In genomic region chr2:87538268-87538667, GRCh38 we compare ENCODE assay signal across 7 cellular contexts.
DNase-seq lines count a peak whose midpoint lies in the region; ATAC-seq and TF ChIP-seq lines count a peak whose summit lies in the region.
"Not testable (repeated sequence)": the region's sequence is repeated elsewhere in the genome, so short reads cannot be mapped to it uniquely, and the experiment has no call there.

No MANE protein-coding gene starts in this region.

- intact Hi-C loops in activated CD4-positive, alpha-beta T cell treated with anti-CD3 and anti-CD28 coated beads for 36 hours (cut with DNase I, micrococcal nuclease) = not testable (repeated sequence)

- not testable (repeated sequence) for H4K20me1 ChIP-seq in DND-41 (ENCODE audit: insufficient read depth, low read length)

- H3K9ac ChIP-seq in DND-41 (ENCODE audit: low read depth, low read length) = not testable (repeated sequence)

- peak; percentile 81 for ATAC-seq in DND-41 (ENCODE audit: insufficient read depth, low read depth)
- peak; percentile 78 for ATAC-seq in activated CD4-positive, alpha-beta T cell treated with anti-CD3 and anti-CD28 coated beads for 36 hours
- ATAC-seq in activated CD8-positive, alpha-beta memory T cell treated with anti-CD3 and anti-CD28 coated beads, Interleukin-2, amount 10 ng/mL, durations not matched to agents 7 days and 5 days = peak; percentile 38
- peak; percentile 84 to 89 for ATAC-seq in activated naive CD4-positive, alpha-beta T cell treated with anti-CD3 and anti-CD28 coated beads, Interleukin-2, amount 50 U/mL, for 72 hours
- ATAC-seq in effector memory CD8-positive, alpha-beta T cell (replicated peaks) = peak; percentile 63
- peak; percentile 82 to 87 for ATAC-seq in naive thymus-derived CD8-positive, alpha-beta T cell
- ATAC-seq in stimulated activated naive CD8-positive, alpha-beta T cell treated with anti-CD3 and anti-CD28 coated beads, Interleukin-15, amount 100 ng/mL, for 72 hours = peak; percentile 64

- POLR2A ChIA-PET in activated CD4-positive, alpha-beta T cell treated with anti-CD3 and anti-CD28 coated beads for 36 hours (lab: Charles Lee); naive thymus-derived CD8-positive, alpha-beta T cell (lab: Charles Lee): not testable (repeated sequence)

- not testable (repeated sequence) for H3K27me3 ChIP-seq in DND-41 (ENCODE audit: insufficient read depth, low read length, poor library complexity)

- H3K27ac ChIP-seq in DND-41 (ENCODE audit: low read length) = not testable (repeated sequence)

- H3K4me1 Mint-ChIP-seq in activated CD4-positive, alpha-beta T cell treated with anti-CD3 and anti-CD28 coated beads for 36 hours = peaks cover 17% of the 10 kb centered on the region
- not testable (repeated sequence) for H3K4me1 Mint-ChIP-seq in activated CD8-positive, alpha-beta memory T cell treated with anti-CD3 and anti-CD28 coated beads, Interleukin-2, amount 10 ng/mL, durations not matched to agents 7 days and 5 days; effector memory CD8-positive, alpha-beta T cell (ENCODE audit: low read depth in 2 of 2); stimulated activated naive CD8-positive, alpha-beta T cell treated with anti-CD3 and anti-CD28 coated beads, Interleukin-15, amount 100 ng/mL, for 72 hours
- H3K4me1 Mint-ChIP-seq in naive thymus-derived CD8-positive, alpha-beta T cell = peaks cover 0 to 22% (median 8%) of the 10 kb centered on the region in 4 donors

- H3K79me2 ChIP-seq in DND-41 (ENCODE audit: insufficient read depth, low read length) = not testable (repeated sequence)

- not testable (repeated sequence) for H3K9me3 Mint-ChIP-seq in activated CD4-positive, alpha-beta T cell treated with anti-CD3 and anti-CD28 coated beads for 36 hours (ENCODE audit: low read depth); activated CD8-positive, alpha-beta memory T cell treated with anti-CD3 and anti-CD28 coated beads, Interleukin-2, amount 10 ng/mL, durations not matched to agents 7 days and 5 days (ENCODE audit: low read depth); activated naive CD4-positive, alpha-beta T cell treated with anti-CD3 and anti-CD28 coated beads, Interleukin-2, amount 50 U/mL, for 72 hours; effector memory CD8-positive, alpha-beta T cell; naive thymus-derived CD8-positive, alpha-beta T cell; stimulated activated naive CD8-positive, alpha-beta T cell treated with anti-CD3 and anti-CD28 coated beads, Interleukin-15, amount 100 ng/mL, for 72 hours

- H3K36me3 ChIP-seq in DND-41 (ENCODE audit: insufficient read depth, low read length) = not testable (repeated sequence)

- H3K27ac Mint-ChIP-seq in activated CD4-positive, alpha-beta T cell treated with anti-CD3 and anti-CD28 coated beads for 36 hours; activated CD8-positive, alpha-beta memory T cell treated with anti-CD3 and anti-CD28 coated beads, Interleukin-2, amount 10 ng/mL, durations not matched to agents 7 days and 5 days; activated naive CD4-positive, alpha-beta T cell treated with anti-CD3 and anti-CD28 coated beads, Interleukin-2, amount 50 U/mL, for 72 hours; effector memory CD8-positive, alpha-beta T cell; stimulated activated naive CD8-positive, alpha-beta T cell treated with anti-CD3 and anti-CD28 coated beads, Interleukin-15, amount 100 ng/mL, for 72 hours: not testable (repeated sequence)
- peak overlapping the region in 1 of 10 donors; percentile 70 for H3K27ac Mint-ChIP-seq in naive thymus-derived CD8-positive, alpha-beta T cell

- not testable (repeated sequence) for H3K36me3 Mint-ChIP-seq in activated CD4-positive, alpha-beta T cell treated with anti-CD3 and anti-CD28 coated beads for 36 hours (ENCODE audit: low read depth); activated CD8-positive, alpha-beta memory T cell treated with anti-CD3 and anti-CD28 coated beads, Interleukin-2, amount 10 ng/mL, durations not matched to agents 7 days and 5 days; activated naive CD4-positive, alpha-beta T cell treated with anti-CD3 and anti-CD28 coated beads, Interleukin-2, amount 50 U/mL, for 72 hours; effector memory CD8-positive, alpha-beta T cell (ENCODE audit: insufficient read depth); naive thymus-derived CD8-positive, alpha-beta T cell

- not testable (repeated sequence) for DNase-seq in DND-41; activated CD4-positive, alpha-beta T cell treated with anti-CD3 and anti-CD28 coated beads for 36 hours; activated CD8-positive, alpha-beta memory T cell treated with anti-CD3 and anti-CD28 coated beads, Interleukin-2, amount 10 ng/mL, durations not matched to agents 7 days and 5 days; activated naive CD4-positive, alpha-beta T cell treated with anti-CD3 and anti-CD28 coated beads, Interleukin-2, amount 50 U/mL, for 72 hours (ENCODE audit: low spot score in 2 of 2); effector memory CD8-positive, alpha-beta T cell; naive thymus-derived CD8-positive, alpha-beta T cell; stimulated activated naive CD8-positive, alpha-beta T cell treated with anti-CD3 and anti-CD28 coated beads, Interleukin-15, amount 100 ng/mL, for 72 hours

- not testable (repeated sequence) for H2AFZ ChIP-seq in DND-41 (ENCODE audit: low read depth, low read length)

- not testable (repeated sequence) for H3K4me3 Mint-ChIP-seq in activated CD4-positive, alpha-beta T cell treated with anti-CD3 and anti-CD28 coated beads for 36 hours; activated CD8-positive, alpha-beta memory T cell treated with anti-CD3 and anti-CD28 coated beads, Interleukin-2, amount 10 ng/mL, durations not matched to agents 7 days and 5 days; effector memory CD8-positive, alpha-beta T cell; naive thymus-derived CD8-positive, alpha-beta T cell; stimulated activated naive CD8-positive, alpha-beta T cell treated with anti-CD3 and anti-CD28 coated beads, Interleukin-15, amount 100 ng/mL, for 72 hours

- H3K9me3 ChIP-seq in DND-41 (ENCODE audit: insufficient read depth, low read length, severe bottlenecking) = not testable (repeated sequence)

- H3K4me1 ChIP-seq in DND-41 (ENCODE audit: insufficient read depth, low read length) = not testable (repeated sequence)

- CTCF ChIA-PET in activated CD4-positive, alpha-beta T cell treated with anti-CD3 and anti-CD28 coated beads for 36 hours (lab: Charles Lee); activated CD8-positive, alpha-beta memory T cell treated with anti-CD3 and anti-CD28 coated beads, Interleukin-2, amount 10 ng/mL, durations not matched to agents 7 days and 5 days (lab: Charles Lee): not testable (repeated sequence)

- H3K4me2 ChIP-seq in DND-41 (ENCODE audit: insufficient read depth, low read length) = not testable (repeated sequence)

- not testable (repeated sequence) for H3K27me3 Mint-ChIP-seq in activated CD4-positive, alpha-beta T cell treated with anti-CD3 and anti-CD28 coated beads for 36 hours; activated CD8-positive, alpha-beta memory T cell treated with anti-CD3 and anti-CD28 coated beads, Interleukin-2, amount 10 ng/mL, durations not matched to agents 7 days and 5 days; effector memory CD8-positive, alpha-beta T cell; naive thymus-derived CD8-positive, alpha-beta T cell; stimulated activated naive CD8-positive, alpha-beta T cell treated with anti-CD3 and anti-CD28 coated beads, Interleukin-15, amount 100 ng/mL, for 72 hours

- not testable (repeated sequence) for H3K4me3 ChIP-seq in DND-41 (ENCODE audit: low read depth in 1 of 2, low read length in 2 of 2)

- TF ChIP-seq CTCF in DND-41 (IDR thresholded peaks at IDR 0.05; ENCODE audit: borderline replicate concordance, extremely low read depth, low read length, poor library complexity, severe bottlenecking) = not testable (repeated sequence)
